In genomic region chr19:38661996-38662395, GRCh38 we compare ENCODE assay signal across 11 cellular contexts. TPM values are rescaled to one million over a fixed set of nuclear protein-coding genes. Genes with fewer than 3 reads are reported as not detected.
DNase-seq lines count a peak whose midpoint lies in the region; TF ChIP-seq lines count a peak whose summit lies in the region.
"Had no signal": no experiment of that assay in that cellular context is flagged by ENCODE, and none has a peak within 500 bp of the region (broad histone marks: within the 10 kb centered on the region; RNA-seq: fewer than 3 reads in every experiment).

No MANE protein-coding gene starts in this region.

- H3K27ac Mint-ChIP-seq in mesothelial cell of epicardium, result peak overlapping the region; percentile 98

- H3K36me3 ChIP-seq in tibial nerve, result no peaks in the 10 kb centered on the region

- H3K4me1 Mint-ChIP-seq in mesothelial cell of epicardium, result peaks cover 96% of the 10 kb centered on the region

- no peaks in the 10 kb centered on the region for H3K9me3 Mint-ChIP-seq in mesothelial cell of epicardium

- H3K4me3 Mint-ChIP-seq in mesothelial cell of epicardium, result peak overlapping the region; percentile 43

- H3K27me3 ChIP-seq in tibial nerve, result no peaks in the 10 kb centered on the region

- in situ Hi-C loops in T47D (cut with HindIII; ENCODE audit: low pct_unique_long_range_greater_than_20kb, low sequenced_read_pairs), result no loop called here

- DNase-seq in NCI-H748 (lab: John Stamatoyannopoulos, UW; ENCODE audit: unreplicated experiment) (peak; percentile 53), NCI-H748 treated with DMSO at 0.1 percent for 48 hours (lab: John Stamatoyannopoulos, UW) (no peak), T47D (ENCODE audit: low read depth in 1 of 2, low spot score in 1 of 2) (peak; percentile 73 to 96), mesothelial cell of epicardium (ENCODE audit: low spot score in 2 of 2, unreplicated experiment in 2 of 2) (no peak), tibial nerve (ENCODE audit: low spot score in 2 of 2) (no peak), foreskin fibroblast (no peak), mesenteric fat pad (ENCODE audit: low spot score) (no peak), cortex of kidney (lab: John Stamatoyannopoulos, UW) (no peak)
- DNase-seq: effector CD4-positive, alpha-beta T cell; KBM-7; midbrain had no signal

- no peaks in the 10 kb centered on the region for H3K27me3 Mint-ChIP-seq in mesothelial cell of epicardium (ENCODE audit: low read depth)

- no peaks in the 10 kb centered on the region for H3K9me3 ChIP-seq in tibial nerve

- WGBS in tibial nerve, 2 donors, result 16 to 20% methylated on average over 1 of the region's 1 CpG

- no peak for TF ChIP-seq CTCF in mesothelial cell of epicardium (IDR thresholded peaks at IDR 0.05; ENCODE audit: unreplicated experiment)
- no peak for TF ChIP-seq CTCF in tibial nerve (IDR thresholded peaks at IDR 0.05)
- no peak for TF ChIP-seq CTCF in foreskin fibroblast (IDR thresholded peaks at IDR 0.05; ENCODE audit: low read depth, low read length)

- H3K36me3 Mint-ChIP-seq in mesothelial cell of epicardium, result peaks cover 2% of the 10 kb centered on the region

- peak overlapping the region; percentile 81 to 93 (median 87) for H3K27ac ChIP-seq in tibial nerve

- TF ChIP-seq EP300 in tibial nerve (IDR thresholded peaks at IDR 0.05), result no peak

- H3K4me3 ChIP-seq in tibial nerve, result no peak overlapping the region
- H3K4me3 ChIP-seq in foreskin fibroblast (ENCODE audit: low read depth in 1 of 2, low read length in 2 of 2), result no peak overlapping the region

- peaks cover 11 to 100% (median 88%) of the 10 kb centered on the region in 4 donors for H3K4me1 ChIP-seq in tibial nerve

- no peak for TF ChIP-seq POLR2A in tibial nerve (IDR thresholded peaks at IDR 0.05)

RNA-seq across cellular contexts. Expression of gene ACTN4, which starts 14.5 kb away (rescaled TPM):
- total RNA-seq in mesothelial cell of epicardium, result 452 to 469 TPM (median 460 TPM) in 3 replicates
- 100 to 1,000 TPM; 342 to 463 (median 382) TPM for total RNA-seq in tibial nerve
- 431 TPM for total RNA-seq in mesenteric fat pad

RNA-seq across cellular contexts. Expression of gene EIF3K, which starts 43.0 kb away (rescaled TPM):
- total RNA-seq in mesothelial cell of epicardium (198 to 213 TPM (median 201 TPM) in 3 replicates), tibial nerve (100 to 1,000 TPM; 326 to 534 (median 466) TPM), mesenteric fat pad (252 TPM)

RNA-seq across cellular contexts. Expression of gene MAP4K1, which starts 44.2 kb away (rescaled TPM):
- 3.9 to 5.6 TPM (median 4.9 TPM) in 3 replicates for total RNA-seq in mesothelial cell of epicardium
- 10 to 100 TPM in 1 of 4 donors, 1 to 10 TPM in 3; 2.5 to 10.0 (median 8.8) TPM for total RNA-seq in tibial nerve
- total RNA-seq in mesenteric fat pad, result 3.9 TPM

Comparison
In these comparisons a context has a peak if more than half of its experiments do, and no peak if none do; other contexts are left out.
1. DNase-seq: peak in NCI-H748 (single experiment) and T47D (2 of 2); none in NCI-H748 treated with DMSO at 0.1 percent for 48 hours (single experiment), mesothelial cell of epicardium (0 of 2), tibial nerve (0 of 2), foreskin fibroblast (0 of 2), mesenteric fat pad (single experiment) and cortex of kidney (single experiment).